In the genomic region with DNA sequence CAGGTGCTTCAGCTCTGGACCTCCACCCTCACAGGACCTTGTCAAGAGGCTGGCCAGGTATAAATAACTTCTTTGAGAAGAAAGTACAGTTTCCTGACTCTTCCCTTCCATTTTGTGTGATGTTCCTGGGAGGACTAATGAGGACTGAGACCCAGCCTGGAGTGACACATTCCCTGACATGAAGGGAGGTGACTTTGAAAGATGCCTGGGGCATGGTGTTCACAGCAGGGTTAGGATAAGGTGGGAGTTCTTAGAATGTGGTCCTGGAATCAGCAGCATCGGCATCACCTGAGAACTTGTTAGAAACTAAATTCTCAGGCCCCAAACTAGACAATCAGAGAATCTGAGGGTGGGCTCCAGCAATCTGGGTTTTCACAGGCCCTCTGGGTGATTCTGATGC, we compare ENCODE assay signal across 11 cellular contexts.
"Had no signal": no experiment of that assay in that cellular context is flagged by ENCODE, and none has a peak within 500 bp of the region (broad histone marks: within the 10 kb centered on the region; RNA-seq: fewer than 3 reads in every experiment).

No MANE protein-coding gene starts in this region.

- H3K27ac Mint-ChIP-seq: GM23338, H9, HFFc6 had no signal

- ATAC-seq: GM23338, HCT116 had no signal

- H3K4me3 ChIP-seq: GM23248, GM23338, HAP-1 had no signal

- FAIRE-seq: H1, H54 had no signal

- H3K9me3 Mint-ChIP-seq: GM23338, HFFc6 had no signal

- H3K4me3 Mint-ChIP-seq: GM23338, H9, HFFc6 had no signal

- DNase-seq: GM23248, GOT3, H7, H9, HCEC 1CT, HFFc6 had no signal

- H3K9me3 ChIP-seq: HAP-1 had no signal

- H3K4me1 ChIP-seq: HAP-1 had no signal

- H3K27ac ChIP-seq: GM23248 had no signal

- H3K36me3 ChIP-seq: HAP-1 had no signal
